ENCODE assay signal across 8 cellular contexts in genomic region chr17:50149425-50150353, GRCh38. TPM values are rescaled to one million over a fixed set of nuclear protein-coding genes. Genes with fewer than 3 reads are reported as not detected.
DNase-seq lines count a peak whose midpoint lies in the region; ATAC-seq and TF ChIP-seq lines count a peak whose summit lies in the region.

No MANE protein-coding gene starts in this region.

- H3K9me3 ChIP-seq in right lobe of liver = no peaks in the 10 kb centered on the region

- DNase-seq in DMS153 treated with DMSO at 0.1 percent for 48 hours (lab: John Stamatoyannopoulos, UW; ENCODE audit: unreplicated experiment) (peak; percentile 26), Kasumi-1 (lab: John Stamatoyannopoulos, UW) (peak; percentile 33), UCSD-AML1 (lab: John Stamatoyannopoulos, UW; ENCODE audit: unreplicated experiment) (peak; percentile 37), coronary artery (ENCODE audit: low spot score) (no peak), right lobe of liver (peak; percentile 71 to 83 (median 73))
- peak; percentile 51 for DNase-seq in stimulated activated naive CD4-positive, alpha-beta T cell treated with Interleukin-2 at 50 U/mL for 16 hours (lab: John Stamatoyannopoulos, UW)

- H3K36me3 ChIP-seq in right lobe of liver = no peaks in the 10 kb centered on the region

- H3K4me1 ChIP-seq in right lobe of liver = peaks cover 0 to 52% (median 19%) of the 10 kb centered on the region in 4 donors

- no peak for TF ChIP-seq CTCF in coronary artery (IDR thresholded peaks at IDR 0.05)
- TF ChIP-seq CTCF in right lobe of liver (IDR thresholded peaks at IDR 0.05) = peak in 1 of 4 donors; percentile 19

- peak; percentile 21 for TF ChIP-seq POLR2A in right lobe of liver (IDR thresholded peaks at IDR 0.05)

- no peaks in the 10 kb centered on the region for H3K27me3 ChIP-seq in right lobe of liver

- H3K27ac ChIP-seq in coronary artery (peak overlapping the region; percentile 94 to 95), right lobe of liver (peak overlapping the region; percentile 72 to 89 (median 87))

- H3K4me3 ChIP-seq in coronary artery (peak overlapping the region; percentile 90), right lobe of liver (peak overlapping the region; percentile 72 to 82 (median 74))

- WGBS in right lobe of liver (ENCODE audit: insufficient coverage, low coverage, low lambda C conversion rate, missing lambda C conversion rate) = 15% methylated on average over 11 of the region's 123 CpGs

- intact Hi-C loops in right lobe of liver (cut with DNase I) = no loop called here

- ATAC-seq in right lobe of liver (peak; percentile 2 to 21 (median 8)), HG02970 (IDR thresholded peaks at IDR 0.05; ENCODE audit: low FRiP score, unreplicated experiment) (no peak), GM18520 (IDR thresholded peaks at IDR 0.05; ENCODE audit: unreplicated experiment) (no peak)

RNA-seq across cellular contexts. Expression of gene PPP1R9B, which starts 0.8 kb away (rescaled TPM):
- 10 to 100 TPM in 5 of 6 experiments, 1 to 10 TPM in 1; 9.9 to 18.1 (median 12.0) TPM for total RNA-seq in right lobe of liver

RNA-seq across cellular contexts. Expression of gene SGCA, which starts 16.1 kb away (rescaled TPM):
- total RNA-seq in right lobe of liver = 1 to 10 TPM in 4 of 6 experiments, under 1 TPM in 2; 0.48 to 2.8 (median 1.6) TPM

RNA-seq across cellular contexts. Expression of gene SAMD14, which starts 19.7 kb away (rescaled TPM):
- 1 to 10 TPM in 2 of 6 experiments, under 1 TPM in 3, not detected in 1; 0.50 to 3.8 (median 0.77) TPM for total RNA-seq in right lobe of liver

RNA-seq across cellular contexts. Expression of gene COL1A1, which starts 51.7 kb away (rescaled TPM):
- 100 to 1,000 TPM in 1 of 6 experiments, 10 to 100 TPM in 4, 1 to 10 TPM in 1; 9.3 to 109 (median 34.7) TPM for total RNA-seq in right lobe of liver

RNA-seq across cellular contexts. Expression of gene PDK2, which starts 54.5 kb away (rescaled TPM):
- 10 to 100 TPM; 25.0 to 58.0 (median 44.8) TPM for total RNA-seq in right lobe of liver

Comparison
In these comparisons a context has a peak if more than half of its experiments do, and no peak if none do; other contexts are left out.
1. ATAC-seq: peak in right lobe of liver (4 of 4); none in HG02970 (single experiment) and GM18520 (single experiment).